In genomic region chr6:134541001-134541400, GRCh38 we compare ENCODE assay signal across 19 cellular contexts.
"Had no signal": no experiment of that assay in that cellular context is flagged by ENCODE, and none has a peak within 500 bp of the region (broad histone marks: within the 10 kb centered on the region; RNA-seq: fewer than 3 reads in every experiment).

No MANE protein-coding gene starts in this region.

- H3K4me3 Mint-ChIP-seq: activated CD4-positive, alpha-beta memory T cell treated with anti-CD3 and anti-CD28 coated beads for 36 hours; activated naive CD4-positive, alpha-beta T cell treated with anti-CD3 and anti-CD28 coated beads for 36 hours; activated naive CD8-positive, alpha-beta T cell treated with anti-CD3 and anti-CD28 coated beads, Interleukin-2, amount 10 ng/mL, durations not matched to agents 7 days and 5 days; immature natural killer cell; neural crest cell; T-cell had no signal

- H3K36me3 ChIP-seq: prostate gland, tibial artery, uterus had no signal

- DNase-seq: activated CD4-positive, alpha-beta memory T cell treated with anti-CD3 and anti-CD28 coated beads for 36 hours; activated effector memory CD4-positive, alpha-beta T cell treated with Interleukin-2 at 50 U/mL for 16 hours; activated naive CD4-positive, alpha-beta T cell treated with anti-CD3 and anti-CD28 coated beads for 36 hours; activated naive CD8-positive, alpha-beta T cell treated with anti-CD3 and anti-CD28 coated beads, Interleukin-2, amount 10 ng/mL, durations not matched to agents 7 days and 5 days; activated T-cell treated with anti-CD3 and anti-CD28 coated beads, Interleukin-2, amount 50 U/mL, for 48 hours; amniotic stem cell; effector CD4-positive, alpha-beta T cell; foreskin fibroblast; immature natural killer cell; kidney glomerular epithelial cell; naive thymus-derived CD4-positive, alpha-beta T cell; stimulated activated CD4-positive, alpha-beta T cell treated with anti-CD3 and anti-CD28 coated beads, Interleukin-4, amount 100 ng/mL, for 24 hours; stimulated activated naive CD4-positive, alpha-beta T cell treated with Interleukin-2 at 50 U/mL for 16 hours; T-cell; T-helper 9 cell; tibial artery; uterus had no signal

- H3K27me3 Mint-ChIP-seq: activated CD4-positive, alpha-beta memory T cell treated with anti-CD3 and anti-CD28 coated beads for 36 hours; activated naive CD8-positive, alpha-beta T cell treated with anti-CD3 and anti-CD28 coated beads, Interleukin-2, amount 10 ng/mL, durations not matched to agents 7 days and 5 days had no signal

- ATAC-seq: naive thymus-derived CD4-positive, alpha-beta T cell; T-cell had no signal

- H3K27ac ChIP-seq: prostate gland, tibial artery, uterus had no signal

- H3K9me3 Mint-ChIP-seq: activated CD4-positive, alpha-beta memory T cell treated with anti-CD3 and anti-CD28 coated beads for 36 hours; activated naive CD4-positive, alpha-beta T cell treated with anti-CD3 and anti-CD28 coated beads for 36 hours; activated naive CD8-positive, alpha-beta T cell treated with anti-CD3 and anti-CD28 coated beads, Interleukin-2, amount 10 ng/mL, durations not matched to agents 7 days and 5 days; immature natural killer cell; T-cell had no signal

- H3K36me3 Mint-ChIP-seq: activated CD4-positive, alpha-beta memory T cell treated with anti-CD3 and anti-CD28 coated beads for 36 hours; activated naive CD8-positive, alpha-beta T cell treated with anti-CD3 and anti-CD28 coated beads, Interleukin-2, amount 10 ng/mL, durations not matched to agents 7 days and 5 days; immature natural killer cell; T-cell had no signal

- H3K9me3 ChIP-seq: prostate gland, tibial artery, uterus had no signal

- H3K27me3 ChIP-seq: tibial artery, uterus had no signal

- H3K4me3 ChIP-seq: prostate gland, tibial artery, uterus had no signal

- H3K4me1 ChIP-seq: prostate gland, tibial artery, uterus had no signal

- H3K27ac Mint-ChIP-seq: activated CD4-positive, alpha-beta memory T cell treated with anti-CD3 and anti-CD28 coated beads for 36 hours; activated naive CD4-positive, alpha-beta T cell treated with anti-CD3 and anti-CD28 coated beads for 36 hours; activated naive CD8-positive, alpha-beta T cell treated with anti-CD3 and anti-CD28 coated beads, Interleukin-2, amount 10 ng/mL, durations not matched to agents 7 days and 5 days; immature natural killer cell; T-cell had no signal
